ENCODE assay signal across 8 cellular contexts in genomic region chr18:48946329-48946835, GRCh38. TPM values are rescaled to one million over a fixed set of nuclear protein-coding genes. Genes with fewer than 3 reads are reported as not detected.
A peak's percentile ranks its signal among the peaks of the same experiment; 100 is the strongest.
DNase-seq lines count a peak whose midpoint lies in the region; ATAC-seq and TF ChIP-seq lines count a peak whose summit lies in the region.

No MANE protein-coding gene starts in this region.

- peak overlapping the region; percentile 97 for H3K4me3 Mint-ChIP-seq in progenitor cell of endocrine pancreas (ENCODE audit: low read depth)

- peak overlapping the region; percentile 73; the same call in 1 of the 2 replicates for H3K4me3 ChIP-seq in GM12864 (ENCODE audit: low read depth, low read length)
- H3K4me3 ChIP-seq in duodenal mucosa (ENCODE audit: low read depth in 1 of 2, low read length in 2 of 2): peak overlapping the region; percentile 26 to 93

- ATAC-seq in GM18858 (IDR thresholded peaks at IDR 0.05; ENCODE audit: unreplicated experiment): no peak

- H3K4me1 Mint-ChIP-seq in progenitor cell of endocrine pancreas (ENCODE audit: low read depth): peaks cover 70% of the 10 kb centered on the region

- no peaks in the 10 kb centered on the region for H3K27me3 Mint-ChIP-seq in progenitor cell of endocrine pancreas

- no peaks in the 10 kb centered on the region for H3K9me3 ChIP-seq in duodenal mucosa (ENCODE audit: control insufficient read depth in 1 of 2, low read length in 2 of 2)

- TF ChIP-seq CTCF in GM12864 (IDR thresholded peaks at IDR 0.05; ENCODE audit: low read depth, low read length, missing control alignments) (no peak), progenitor cell of endocrine pancreas (IDR thresholded peaks at IDR 0.05; ENCODE audit: unreplicated experiment) (no peak)

- peaks cover 66 to 68% of the 10 kb centered on the region in 2 donors for H3K4me1 ChIP-seq in duodenal mucosa (ENCODE audit: control insufficient read depth in 1 of 2, insufficient read depth in 2 of 2, low read length in 2 of 2)

- H3K9ac ChIP-seq in duodenal mucosa (ENCODE audit: low read depth in 1 of 2, low read length in 2 of 2): no peak overlapping the region

- peak overlapping the region; percentile 89 for H3K27ac Mint-ChIP-seq in progenitor cell of endocrine pancreas

- H3K9me3 Mint-ChIP-seq in progenitor cell of endocrine pancreas (ENCODE audit: low read depth): no peaks in the 10 kb centered on the region

- peaks cover 5 to 21% of the 10 kb centered on the region in 2 donors for H3K36me3 ChIP-seq in duodenal mucosa (ENCODE audit: control insufficient read depth in 1 of 2, insufficient read depth in 2 of 2, low read length in 2 of 2)

- no peak for DNase-seq in GM12864 (ENCODE audit: low read depth)
- peak; percentile 65 for DNase-seq in NCI-H526 treated with DMSO at 0.1 percent for 48 hours (lab: John Stamatoyannopoulos, UW)
- DNase-seq in progenitor cell of endocrine pancreas (ENCODE audit: low spot score, unreplicated experiment): no peak
- no peak for DNase-seq in NCI-H446 treated with DMSO at 0.1 percent for 48 hours (lab: John Stamatoyannopoulos, UW)
- DNase-seq in T-helper 9 cell: no peak
- DNase-seq in stimulated activated CD4-positive, alpha-beta T cell treated with anti-CD3 and anti-CD28 coated beads, Interleukin-4, amount 100 ng/mL, for 1 hour: no peak

- H3K27me3 ChIP-seq in duodenal mucosa (ENCODE audit: control insufficient read depth in 1 of 2, insufficient read depth in 2 of 2, low read length in 2 of 2): no peaks in the 10 kb centered on the region

- H3K36me3 Mint-ChIP-seq in progenitor cell of endocrine pancreas (ENCODE audit: insufficient read depth): peaks cover 5% of the 10 kb centered on the region

- H3K27ac ChIP-seq in duodenal mucosa (ENCODE audit: low read depth, low read length): no peak overlapping the region

RNA-seq across cellular contexts. Expression of gene SMAD7, which starts 4.4 kb away (rescaled TPM):
- total RNA-seq in progenitor cell of endocrine pancreas: 24.3 and 27.8 TPM in 2 replicates
